In genomic region chr18:13726228-13726971, GRCh38 we compare ENCODE assay signal across 8 cellular contexts. TPM values are rescaled to one million over a fixed set of nuclear protein-coding genes. Genes with fewer than 3 reads are reported as not detected.
DNase-seq lines count a peak whose midpoint lies in the region; ATAC-seq and TF ChIP-seq lines count a peak whose summit lies in the region.

Gene FAM210A (minus strand): TSS chr18:13726558. CDS start chr18:13682077, 44,481 bp downstream.
Gene RNMT (plus strand): TSS chr18:13726673. CDS start chr18:13731518, 4,845 bp downstream.

- H3K9me3 ChIP-seq in ES-I3 (ENCODE audit: control insufficient read depth, insufficient read depth, low read length) (no peaks in the 10 kb centered on the region), H9 (ENCODE audit: control insufficient read depth, low read depth, low read length) (no peaks in the 10 kb centered on the region), MG63 (no peaks in the 10 kb centered on the region)

- H3K79me1 ChIP-seq in H9 (ENCODE audit: insufficient read depth, low read depth, low read length, poor library complexity, severe bottlenecking), result peaks cover 4% of the 10 kb centered on the region

- H3K79me2 ChIP-seq in H9 (ENCODE audit: insufficient read depth, low read length), result peaks cover 33% of the 10 kb centered on the region; the same call in 1 of the 2 replicates

- no peaks in the 10 kb centered on the region for H3K36me3 ChIP-seq in ES-I3 (ENCODE audit: insufficient read depth, low read length)
- peaks cover 13% of the 10 kb centered on the region for H3K36me3 ChIP-seq in MG63

- H3K36me3 Mint-ChIP-seq in H9 (ENCODE audit: insufficient read depth in 1 of 3, low read depth in 3 of 3) (peaks cover 2 to 6% (median 6%) of the 10 kb centered on the region in 3 experiments), nephron progenitor cell (ENCODE audit: low read depth) (peaks cover 35% of the 10 kb centered on the region)

- no peak within 1 kb of the TSS for H3T11ph ChIP-seq in H9 (ENCODE audit: low read length)

- H2BK120ac ChIP-seq in H9 (ENCODE audit: low read depth, low read length, poor library complexity, severe bottlenecking), result no peak within 1 kb of the TSS

- H2BK15ac ChIP-seq in H9 (ENCODE audit: low read depth, low read length), result no peak within 1 kb of the TSS

- H3K9ac ChIP-seq in ES-I3 (ENCODE audit: low read depth, low read length) (peak within 1 kb of the TSS; percentile 61), H9 (ENCODE audit: extremely low read depth, insufficient read length, low read length) (peak within 1 kb of the TSS; percentile 80)

- no peak within 1 kb of the TSS for H2BK20ac ChIP-seq in H9 (ENCODE audit: low read depth, low read length, poor library complexity, severe bottlenecking)

- no peak within 1 kb of the TSS for H2BK12ac ChIP-seq in H9 (ENCODE audit: insufficient read length, low read depth, low read length)

- H4K5ac ChIP-seq in H9 (ENCODE audit: insufficient read length, low read depth, low read length), result peak within 1 kb of the TSS; percentile 48

- H3K18ac ChIP-seq in H9 (ENCODE audit: insufficient read length, low read depth, low read length), result peak within 1 kb of the TSS; percentile 89

- no peak within 1 kb of the TSS for H2BK5ac ChIP-seq in H9 (ENCODE audit: insufficient read length, low read length)

- H4K20me1 ChIP-seq in H9 (ENCODE audit: control insufficient read depth, insufficient read depth, insufficient read length), result no peaks in the 10 kb centered on the region

- H3K4me1 Mint-ChIP-seq in H9, result peaks cover 16 to 21% of the 10 kb centered on the region in 2 experiments
- peaks cover 39% of the 10 kb centered on the region for H3K4me1 Mint-ChIP-seq in nephron progenitor cell
- H3K4me1 Mint-ChIP-seq in stimulated activated naive CD8-positive, alpha-beta T cell treated with anti-CD3 and anti-CD28 coated beads, Interleukin-15, amount 100 ng/mL, for 72 hours, result peaks cover 72% of the 10 kb centered on the region

- H2AK5ac ChIP-seq in H9 (ENCODE audit: insufficient read length, low read length), result no peak within 1 kb of the TSS

- TF ChIP-seq CTCF in H9 (conservative IDR thresholded peaks at IDR 0.05) (no peak), nephron progenitor cell (IDR thresholded peaks at IDR 0.05) (no peak)

- peak within 1 kb of the TSS; percentile 61 for H3K4me2 ChIP-seq in H9 (ENCODE audit: insufficient read depth, insufficient read length, low read length)

- peak; percentile 97 for ATAC-seq in stimulated activated naive CD8-positive, alpha-beta T cell treated with anti-CD3 and anti-CD28 coated beads, Interleukin-15, amount 100 ng/mL, for 72 hours

- DNase-seq in H9 (peak; percentile 94), MG63 (peak; percentile 94), SHP77 treated with DMSO at 0.1 percent for 48 hours (lab: John Stamatoyannopoulos, UW) (peak; percentile 72), activated gamma-delta T cell (lab: John Stamatoyannopoulos, UW) (peak; percentile 91), fibroblast of the conjunctiva (ENCODE audit: low read depth) (peak; percentile 91), nephron progenitor cell (peak; percentile 92)
- peak; percentile 87 to 93 for DNase-seq in stimulated activated naive CD8-positive, alpha-beta T cell treated with anti-CD3 and anti-CD28 coated beads, Interleukin-15, amount 100 ng/mL, for 72 hours

- no peaks in the 10 kb centered on the region for H3K27me3 ChIP-seq in H9 (ENCODE audit: insufficient read depth, low read length)
- no peaks in the 10 kb centered on the region for H3K27me3 ChIP-seq in MG63

- WGBS in H9 (ENCODE audit: extremely low coverage, insufficient read length, low lambda C conversion rate), result no CpG with 5 or more reads among the region's 77 CpGs

- H3K4me1 ChIP-seq in ES-I3 (ENCODE audit: insufficient read depth, low read length), result no peaks in the 10 kb centered on the region
- no peaks in the 10 kb centered on the region for H3K4me1 ChIP-seq in H9 (ENCODE audit: insufficient read depth, low read length)

- H3K4me3 ChIP-seq in MG63, result peak within 1 kb of the TSS; percentile 91

- H3K27me3 Mint-ChIP-seq in H9 (ENCODE audit: low read depth), result no peaks in the 10 kb centered on the region
- H3K27me3 Mint-ChIP-seq in nephron progenitor cell (ENCODE audit: low read depth, poor library complexity), result no peaks in the 10 kb centered on the region
- H3K27me3 Mint-ChIP-seq in stimulated activated naive CD8-positive, alpha-beta T cell treated with anti-CD3 and anti-CD28 coated beads, Interleukin-15, amount 100 ng/mL, for 72 hours, result no peaks in the 10 kb centered on the region

- no peak within 1 kb of the TSS; the same call in 1 of the 2 replicates for H3K4ac ChIP-seq in H9 (ENCODE audit: low read depth, low read length)

- no peak within 1 kb of the TSS for H3K27ac ChIP-seq in H9 (ENCODE audit: insufficient read length, low read depth, low read length)

- H3K9me3 Mint-ChIP-seq in H9 (no peaks in the 10 kb centered on the region), nephron progenitor cell (peaks cover 7% of the 10 kb centered on the region)
- no peaks in the 10 kb centered on the region for H3K9me3 Mint-ChIP-seq in stimulated activated naive CD8-positive, alpha-beta T cell treated with anti-CD3 and anti-CD28 coated beads, Interleukin-15, amount 100 ng/mL, for 72 hours

- peak within 1 kb of the TSS; percentile 88 for H3K14ac ChIP-seq in H9 (ENCODE audit: insufficient read depth, low read length)

- no peak within 1 kb of the TSS for H4K91ac ChIP-seq in H9 (ENCODE audit: insufficient read length, low read depth, low read length)

- H3K4me3 Mint-ChIP-seq in H9, result peak within 1 kb of the TSS; percentile 96 to 97
- H3K4me3 Mint-ChIP-seq in nephron progenitor cell, result peak within 1 kb of the TSS; percentile 94
- peak within 1 kb of the TSS; percentile 83 to 98 for H3K4me3 Mint-ChIP-seq in stimulated activated naive CD8-positive, alpha-beta T cell treated with anti-CD3 and anti-CD28 coated beads, Interleukin-15, amount 100 ng/mL, for 72 hours

- peaks cover 6% of the 10 kb centered on the region for H3K23me2 ChIP-seq in H9 (ENCODE audit: insufficient read length, low read depth, low read length, poor library complexity, severe bottlenecking)

- no peak within 1 kb of the TSS for H3K56ac ChIP-seq in H9 (ENCODE audit: insufficient read length, low read depth, low read length)

- no peak within 1 kb of the TSS for H4K8ac ChIP-seq in H9 (replicated peaks; ENCODE audit: insufficient read length, low read depth, low read length)

- H3K27ac Mint-ChIP-seq in H9 (peak within 1 kb of the TSS; percentile 88 to 99 (median 92)), nephron progenitor cell (peak within 1 kb of the TSS; percentile 100)
- peak within 1 kb of the TSS; percentile 98 to 99 for H3K27ac Mint-ChIP-seq in stimulated activated naive CD8-positive, alpha-beta T cell treated with anti-CD3 and anti-CD28 coated beads, Interleukin-15, amount 100 ng/mL, for 72 hours

- H2AFZ ChIP-seq in H9 (ENCODE audit: low read length), result no peak within 1 kb of the TSS

- H3K23ac ChIP-seq in H9 (ENCODE audit: insufficient read length, low read depth, low read length), result no peak within 1 kb of the TSS

RNA-seq across cellular contexts. Expression of gene FAM210A, which starts in this region (rescaled TPM):
- total RNA-seq in H9 (2021), result 21.3 and 22.5 TPM in 2 replicates
- 15.7 and 20.0 TPM in 2 replicates for total RNA-seq in MG63 (2014; rRNA removed; shearing (Covaris generic); ENCODE audit: low replicate concordance)

RNA-seq across cellular contexts. Expression of gene RNMT, which starts in this region (rescaled TPM):
- total RNA-seq in H9 (2021), result 61.8 and 66.3 TPM in 2 replicates
- total RNA-seq in MG63 (2014; rRNA removed; shearing (Covaris generic); ENCODE audit: low replicate concordance), result 13.2 and 25.4 TPM in 2 replicates
